Comparison of ENCODE assay signal across 2 cellular contexts in the genomic region with DNA sequence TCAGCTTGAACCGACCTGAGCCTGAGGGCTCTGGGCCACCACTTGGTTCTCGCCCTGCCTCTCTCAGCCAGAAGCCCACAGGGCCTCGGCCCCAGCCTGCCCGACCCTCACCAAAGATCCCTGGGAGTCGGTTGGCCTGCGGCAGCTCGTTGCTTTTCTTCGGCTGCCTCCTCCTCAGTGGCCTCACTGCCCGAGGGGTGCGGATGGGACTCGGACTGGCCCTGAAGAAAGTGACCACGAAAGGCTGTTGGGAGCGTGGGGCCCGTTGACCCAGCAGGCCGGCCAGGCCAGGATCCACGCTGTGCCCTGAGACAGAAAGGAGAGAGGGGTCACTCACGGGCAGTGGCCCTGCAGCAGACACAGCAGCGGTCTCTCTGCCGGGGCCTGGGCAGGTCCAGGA. TPM values are rescaled to one million over a fixed set of nuclear protein-coding genes. Genes with fewer than 3 reads are reported as not detected.
"Had no signal": no experiment of that assay in that cellular context is flagged by ENCODE, and none has a peak within 500 bp of the region (broad histone marks: within the 10 kb centered on the region; RNA-seq: fewer than 3 reads in every experiment).

No MANE protein-coding gene starts in this region.

RNA-seq across cellular contexts. Expression of gene BMP8B, which starts 24.2 kb away (rescaled TPM):
- total RNA-seq: GM23248, IMR-90 had no signal
- polyA plus RNA-seq: GM23248, IMR-90 had no signal
